In genomic region chr4:160370046-160370445, GRCh38 we compare ENCODE assay signal across 32 cellular contexts.
DNase-seq lines count a peak whose midpoint lies in the region; ATAC-seq and TF ChIP-seq lines count a peak whose summit lies in the region.
"Had no signal": no experiment of that assay in that cellular context is flagged by ENCODE, and none has a peak within 500 bp of the region (broad histone marks: within the 10 kb centered on the region; RNA-seq: fewer than 3 reads in every experiment).

No MANE protein-coding gene starts in this region.

- POLR2A ChIA-PET in CD4-positive, alpha-beta memory T cell (lab: Charles Lee; ENCODE audit: partially characterized antibody), result no interaction called here

- H3K4me1 ChIP-seq in RWPE2 (ENCODE audit: insufficient read depth, poor library complexity, severe bottlenecking), result peaks cover 8% of the 10 kb centered on the region
- no peaks in the 10 kb centered on the region for H3K4me1 ChIP-seq in CD4-positive, alpha-beta memory T cell (ENCODE audit: insufficient read depth, low read length)
- H3K4me1 ChIP-seq: BE2C, esophagus squamous epithelium, gastroesophageal sphincter, left lung, psoas muscle, tibial artery had no signal

- no peak for TF ChIP-seq CTCF in RWPE2 (IDR thresholded peaks at IDR 0.05; ENCODE audit: poor library complexity, severe bottlenecking)

- H3K36me3 ChIP-seq in RWPE2 (ENCODE audit: low read depth), result no peaks in the 10 kb centered on the region
- no peaks in the 10 kb centered on the region for H3K36me3 ChIP-seq in CD4-positive, alpha-beta memory T cell (ENCODE audit: insufficient read depth, low read length)
- H3K36me3 ChIP-seq: BE2C, esophagus squamous epithelium, gastroesophageal sphincter, left lung, tibial artery had no signal

- DNase-seq in ELR (ENCODE audit: low read depth), result peak; percentile 66
- DNase-seq in RWPE2 (ENCODE audit: low spot score), result no peak
- DNase-seq in epithelial cell of prostate (ENCODE audit: low read depth, low spot score), result peak; percentile 16
- DNase-seq in non-pigmented ciliary epithelial cell (ENCODE audit: low read depth), result peak; percentile 20
- no peak for DNase-seq in NK-92 treated with Interleukin-12 subunit alpha and Interleukin-12 subunit beta, amount 100 ng/mL, for 24 hours (lab: John Stamatoyannopoulos, UW)
- no peak for DNase-seq in CD4-positive, alpha-beta memory T cell
- DNase-seq: ACHN; activated CD4-positive, alpha-beta T cell treated with anti-CD3 and anti-CD28 coated beads, Interleukin-2, amount 10 ng/mL, durations not matched to agents 7 days and 5 days; activated naive CD4-positive, alpha-beta T cell; activated T-cell treated with anti-CD3 and anti-CD28 coated beads, Interleukin-2, amount 50 U/mL, for 4 hours; BE2C; DMS79; effector memory CD8-positive, alpha-beta T cell; esophagus squamous epithelium; hypothalamus; immature natural killer cell; left lung; naive thymus-derived CD4-positive, alpha-beta T cell; NCI-H524; occipital lobe; psoas muscle; SHP77 treated with DMSO at 0.1 percent for 48 hours; stimulated activated CD4-positive, alpha-beta T cell treated with anti-CD3 and anti-CD28 coated beads, Interleukin-1b, Interleukin-23, amount 100 ng/mL, for 48 hours; tibial artery had no signal

- no peak overlapping the region for H3K27ac Mint-ChIP-seq in CD4-positive, alpha-beta memory T cell
- H3K27ac Mint-ChIP-seq: activated CD4-positive, alpha-beta T cell treated with anti-CD3 and anti-CD28 coated beads, Interleukin-2, amount 10 ng/mL, durations not matched to agents 7 days and 5 days; effector memory CD8-positive, alpha-beta T cell; immature natural killer cell; mesothelial cell of epicardium; naive thymus-derived CD4-positive, alpha-beta T cell; T-helper 2 cell treated with Interferon-gamma antibody and Interleukin-4, amounts not matched to agents 5 μg/mL and 100 μg/mL, for 36 hours had no signal

- intact Hi-C loops in CD4-positive, alpha-beta memory T cell (cut with micrococcal nuclease), result no loop called here

- H3K27ac ChIP-seq in RWPE2 (ENCODE audit: poor library complexity, severe bottlenecking), result no peak overlapping the region
- H3K27ac ChIP-seq in epithelial cell of prostate, result no peak overlapping the region
- no peak overlapping the region for H3K27ac ChIP-seq in CD4-positive, alpha-beta memory T cell (ENCODE audit: low read depth, low read length)
- H3K27ac ChIP-seq: coronary artery, esophagus squamous epithelium, gastroesophageal sphincter, KMS-11, left lung, psoas muscle, skin epidermis, tibial artery had no signal

- no peaks in the 10 kb centered on the region for H3K27me3 Mint-ChIP-seq in CD4-positive, alpha-beta memory T cell
- H3K27me3 Mint-ChIP-seq: activated CD4-positive, alpha-beta T cell treated with anti-CD3 and anti-CD28 coated beads, Interleukin-2, amount 10 ng/mL, durations not matched to agents 7 days and 5 days; effector memory CD8-positive, alpha-beta T cell; naive thymus-derived CD4-positive, alpha-beta T cell had no signal

- peaks cover 0 to 7% (median 3%) of the 10 kb centered on the region in 8 donors for H3K9me3 Mint-ChIP-seq in CD4-positive, alpha-beta memory T cell
- H3K9me3 Mint-ChIP-seq: activated CD4-positive, alpha-beta T cell treated with anti-CD3 and anti-CD28 coated beads, Interleukin-2, amount 10 ng/mL, durations not matched to agents 7 days and 5 days; mesothelial cell of epicardium had no signal

- no peaks in the 10 kb centered on the region for H3K9me3 ChIP-seq in RWPE2 (ENCODE audit: severe bottlenecking)
- H3K9me3 ChIP-seq in CD4-positive, alpha-beta memory T cell (ENCODE audit: control insufficient read depth in 1 of 2, low read length in 2 of 2), result no peaks in the 10 kb centered on the region
- H3K9me3 ChIP-seq: BE2C, esophagus squamous epithelium, gastroesophageal sphincter, left lung, psoas muscle, tibial artery had no signal

- H3K4me3 ChIP-seq in RWPE2 (ENCODE audit: severe bottlenecking), result no peak overlapping the region
- H3K4me3 ChIP-seq in CD4-positive, alpha-beta memory T cell (ENCODE audit: low read length in 2 of 2), result no peak overlapping the region
- H3K4me3 ChIP-seq: coronary artery, esophagus squamous epithelium, gastroesophageal sphincter, left lung, psoas muscle, skin epidermis, tibial artery had no signal

- H3K27me3 ChIP-seq in RWPE2 (ENCODE audit: insufficient read depth, poor library complexity, severe bottlenecking), result no peaks in the 10 kb centered on the region
- no peaks in the 10 kb centered on the region for H3K27me3 ChIP-seq in CD4-positive, alpha-beta memory T cell (ENCODE audit: insufficient read depth, low read length)
- H3K27me3 ChIP-seq: BE2C, esophagus squamous epithelium, gastroesophageal sphincter, left lung, tibial artery had no signal

- ATAC-seq in RWPE2 (ENCODE audit: low read depth) (peak; percentile 35; the same call in 1 of the 3 replicates), GM19397 (IDR thresholded peaks at IDR 0.05; ENCODE audit: unreplicated experiment) (no peak)
- ATAC-seq: activated T-cell treated with anti-CD3 and anti-CD28 coated beads, Interleukin-2, amount 50 U/mL, for 4 hours; effector memory CD8-positive, alpha-beta T cell; gastroesophageal sphincter; left lung; naive thymus-derived CD4-positive, alpha-beta T cell; Panc1; psoas muscle had no signal

- H3K4me3 Mint-ChIP-seq in CD4-positive, alpha-beta memory T cell, result no peak overlapping the region
- H3K4me3 Mint-ChIP-seq: activated CD4-positive, alpha-beta T cell treated with anti-CD3 and anti-CD28 coated beads, Interleukin-2, amount 10 ng/mL, durations not matched to agents 7 days and 5 days; activated T-cell treated with anti-CD3 and anti-CD28 coated beads, Interleukin-2, amount 50 U/mL, for 4 hours; effector memory CD8-positive, alpha-beta T cell; immature natural killer cell; mesothelial cell of epicardium; naive thymus-derived CD4-positive, alpha-beta T cell; T-helper 2 cell treated with Interferon-gamma antibody and Interleukin-4, amounts not matched to agents 5 μg/mL and 100 μg/mL, for 36 hours had no signal

- CTCF ChIA-PET in CD4-positive, alpha-beta memory T cell (lab: Charles Lee; ENCODE audit: partially characterized antibody), result no interaction called here

- no peaks in the 10 kb centered on the region for H3K36me3 Mint-ChIP-seq in CD4-positive, alpha-beta memory T cell
- H3K36me3 Mint-ChIP-seq: immature natural killer cell; mesothelial cell of epicardium; naive thymus-derived CD4-positive, alpha-beta T cell had no signal

- H3K4me1 Mint-ChIP-seq in CD4-positive, alpha-beta memory T cell, result no peaks in the 10 kb centered on the region
- H3K4me1 Mint-ChIP-seq: activated CD4-positive, alpha-beta T cell treated with anti-CD3 and anti-CD28 coated beads, Interleukin-2, amount 10 ng/mL, durations not matched to agents 7 days and 5 days; immature natural killer cell; naive thymus-derived CD4-positive, alpha-beta T cell had no signal

Comparison
In these comparisons a context has a peak if more than half of its experiments do, and no peak if none do; other contexts are left out.
1. DNase-seq: peak in ELR (single experiment), epithelial cell of prostate (single experiment) and non-pigmented ciliary epithelial cell (single experiment); none in RWPE2 (single experiment), NK-92 treated with Interleukin-12 subunit alpha and Interleukin-12 subunit beta, amount 100 ng/mL, for 24 hours (single experiment) and CD4-positive, alpha-beta memory T cell (0 of 5).